Comparison of ENCODE assay signal across 4 cellular contexts in genomic region chr5:94009161-94009560, GRCh38.
TF ChIP-seq lines count a peak whose summit lies in the region.

No MANE protein-coding gene starts in this region.

TF ChIP-seq in HepG2, 621 proteins besides CTCF, POLR2A, EP300 and RAD21:
- TF ChIP-seq MAFK (conservative IDR thresholded peaks at IDR 0.05 in 1 of 2, IDR thresholded peaks at IDR 0.05 in 1 of 2; ENCODE audit: low read length in 2 of 2) (peak; percentile 70 to 79; a peak in 3 of 4 replicates), NFKBIZ (CRISPR knock-in tag; IDR thresholded peaks at IDR 0.05) (no peak), MAFF (IDR thresholded peaks at IDR 0.05; ENCODE audit: low read depth, low read length) (peak; percentile 73)

TF ChIP-seq in A549, 52 proteins besides CTCF, POLR2A, EP300 and RAD21:
- TF ChIP-seq REST (IDR thresholded peaks at IDR 0.05) (no peak), GATA3 (IDR thresholded peaks at IDR 0.05; ENCODE audit: borderline replicate concordance) (no peak), PBX3 (IDR thresholded peaks at IDR 0.05) (no peak), RCOR1 (IDR thresholded peaks at IDR 0.05; ENCODE audit: low read depth, low read length) (no peak), MAFK (IDR thresholded peaks at IDR 0.05; ENCODE audit: partially characterized antibody) (peak; percentile 75), BHLHE40 (IDR thresholded peaks at IDR 0.05; ENCODE audit: low read depth, low read length) (no peak), MAZ (IDR thresholded peaks at IDR 0.05; ENCODE audit: borderline replicate concordance, low read depth, low read length) (no peak)

TF ChIP-seq in IMR-90, 13 proteins besides CTCF, POLR2A, EP300 and RAD21:
- no peak for TF ChIP-seq BHLHE40 (IDR thresholded peaks at IDR 0.05; ENCODE audit: low read depth, low read length)
- peak; percentile 67 for TF ChIP-seq MAFK (IDR thresholded peaks at IDR 0.05; ENCODE audit: low read depth, low read length)
- no peak for TF ChIP-seq CEBPB (IDR thresholded peaks at IDR 0.05; ENCODE audit: low read depth, low read length)
- no peak for TF ChIP-seq SMC3 (IDR thresholded peaks at IDR 0.05; ENCODE audit: low read depth, low read length)
- no peak for TF ChIP-seq FOS (IDR thresholded peaks at IDR 0.05; ENCODE audit: low read depth, low read length)
- TF ChIP-seq NFE2L2 (IDR thresholded peaks at IDR 0.05; ENCODE audit: low read depth, low read length), result no peak

TF ChIP-seq in K562, 482 proteins besides CTCF, POLR2A, EP300 and RAD21:
- TF ChIP-seq CCAR2 (IDR thresholded peaks at IDR 0.05; ENCODE audit: low read depth, low read length) (no peak), ZNF766 (CRISPR knock-in tag; conservative IDR thresholded peaks at IDR 0.05) (no peak), ZNF316 (IDR thresholded peaks at IDR 0.05) (peak; percentile 49), GATAD2A (IDR thresholded peaks at IDR 0.05) (no peak), SRSF3 (IDR thresholded peaks at IDR 0.05; ENCODE audit: insufficient read depth, low read length) (no peak), LCOR (CRISPR knock-in tag; IDR thresholded peaks at IDR 0.05) (no peak), ZC3H11A (IDR thresholded peaks at IDR 0.05; ENCODE audit: low read depth, low read length) (no peak), MAFF (IDR thresholded peaks at IDR 0.05; ENCODE audit: low read length) (peak; percentile 38; the same call in 1 of the 2 replicates), TEAD1 (CRISPR knock-in tag; IDR thresholded peaks at IDR 0.05) (no peak), E2F8 (IDR thresholded peaks at IDR 0.05; ENCODE audit: low read depth, partially characterized antibody) (no peak), NELFE (IDR thresholded peaks at IDR 0.05; ENCODE audit: insufficient read depth, insufficient read length) (no peak), ZNF551 (CRISPR knock-in tag; IDR thresholded peaks at IDR 0.05) (no peak), RBM15 (IDR thresholded peaks at IDR 0.05; ENCODE audit: insufficient read depth, low read length) (no peak), NR0B1 (IDR thresholded peaks at IDR 0.05; ENCODE audit: partially characterized antibody) (no peak), SREBF1 (IDR thresholded peaks at IDR 0.05; ENCODE audit: borderline replicate concordance, low read depth, low read length) (no peak), ZC3H8 (IDR thresholded peaks at IDR 0.05) (no peak), THRA (IDR thresholded peaks at IDR 0.05) (no peak), ZNF444 (CRISPR knock-in tag; IDR thresholded peaks at IDR 0.05) (no peak)
TF ChIP-seq in K562: peak in this region for 2.
